9 cellular contexts compared by ENCODE assay signal in the genomic region with DNA sequence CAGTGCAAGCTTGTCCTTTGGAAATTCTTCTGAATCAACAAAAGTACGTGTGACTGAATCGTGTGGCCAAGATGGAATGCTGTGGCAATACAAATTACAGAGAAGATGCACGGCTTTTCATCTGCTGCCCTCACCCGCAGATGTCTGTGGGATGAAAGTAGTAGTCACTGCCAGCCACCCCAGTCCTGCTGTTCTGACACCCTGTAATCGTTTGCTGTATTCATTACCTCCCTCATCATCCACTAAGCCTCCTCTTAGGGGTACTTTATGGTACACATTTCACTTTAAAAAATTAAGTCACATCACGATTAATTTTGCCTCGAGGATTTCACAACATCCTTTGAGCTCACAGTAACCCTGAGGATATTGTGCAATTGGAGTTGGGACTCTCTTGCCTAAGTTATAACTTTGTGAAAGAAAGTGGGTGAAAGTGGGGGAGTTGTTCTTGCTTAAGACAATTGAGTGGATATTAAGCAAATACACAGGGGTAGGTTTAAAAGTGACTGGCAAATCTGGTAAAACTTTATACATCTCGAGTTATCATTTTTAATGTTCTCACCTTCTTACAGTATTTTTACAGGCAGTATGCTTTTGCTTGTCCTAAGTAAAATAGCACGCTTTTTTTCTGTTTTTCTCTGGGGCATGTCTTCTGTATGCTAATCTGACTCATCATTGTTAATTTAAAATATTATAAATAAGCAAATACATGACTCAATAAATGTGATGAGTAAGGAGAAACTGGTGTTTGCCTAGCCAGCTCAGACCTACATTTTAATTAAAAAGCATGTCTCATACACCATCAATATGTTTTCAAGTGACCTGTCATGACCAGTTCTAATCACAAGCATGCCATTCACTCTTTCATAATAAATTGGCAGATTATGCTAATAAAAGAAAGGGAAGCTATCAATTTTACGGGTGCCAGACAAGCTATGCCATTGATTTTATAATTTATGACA.
DNase-seq lines count a peak whose midpoint lies in the region; ATAC-seq and TF ChIP-seq lines count a peak whose summit lies in the region.
"Had no signal": no experiment of that assay in that cellular context is flagged by ENCODE, and none has a peak within 500 bp of the region (broad histone marks: within the 10 kb centered on the region; RNA-seq: fewer than 3 reads in every experiment).

No MANE protein-coding gene starts in this region.

- H3K9me3 ChIP-seq in mucosa of descending colon: no peaks in the 10 kb centered on the region

- H3K27ac ChIP-seq in coronary artery: peak overlapping the region in 1 of 2 donors; percentile 83

- peak; percentile 28 for DNase-seq in ACHN
- peak; percentile 14 for DNase-seq in NCI-H1417 treated with DMSO at 0.1 percent for 48 hours (lab: John Stamatoyannopoulos, UW)
- no peak for DNase-seq in coronary artery (ENCODE audit: low spot score)
- no peak for DNase-seq in mucosa of descending colon
- no peak for DNase-seq in activated naive CD4-positive, alpha-beta T cell treated with anti-CD3 and anti-CD28 coated beads, Interleukin-2, amount 50 U/mL, for 16 hours
- no peak for DNase-seq in activated CD4-positive, alpha-beta T cell treated with anti-CD3 and anti-CD28 coated beads, Interleukin-2, amount 50 U/mL, for 4 hours
- DNase-seq: activated B cell treated with CpG ODN at 0.5 μM for 24 hours had no signal

- in situ Hi-C loops in ACHN (cut with HindIII; ENCODE audit: low pct_ligation_motif_present, low pct_unique_long_range_greater_than_20kb, low sequenced_read_pairs): no loop called here

- no peaks in the 10 kb centered on the region for H3K4me1 ChIP-seq in mucosa of descending colon (ENCODE audit: low read depth)

- intact Hi-C loops in mucosa of descending colon (cut with DNase I, micrococcal nuclease): no loop called here

- H3K4me3 ChIP-seq in coronary artery (peak overlapping the region; percentile 62), mucosa of descending colon (no peak overlapping the region)

- ATAC-seq in mucosa of descending colon: peak; percentile 47
- no peak for ATAC-seq in GM18907 (IDR thresholded peaks at IDR 0.05; ENCODE audit: unreplicated experiment)
- no peak for ATAC-seq in HG02884 (IDR thresholded peaks at IDR 0.05; ENCODE audit: unreplicated experiment)

- no peaks in the 10 kb centered on the region for H3K36me3 ChIP-seq in mucosa of descending colon (ENCODE audit: low read depth)

- TF ChIP-seq CTCF in coronary artery (IDR thresholded peaks at IDR 0.05) (no peak), mucosa of descending colon (IDR thresholded peaks at IDR 0.05) (no peak)

Comparison
In these comparisons a context has a peak if more than half of its experiments do, and no peak if none do; other contexts are left out.
1. DNase-seq: peak in ACHN (single experiment) and NCI-H1417 treated with DMSO at 0.1 percent for 48 hours (single experiment); none in coronary artery (single experiment), mucosa of descending colon (0 of 3), activated naive CD4-positive, alpha-beta T cell treated with anti-CD3 and anti-CD28 coated beads, Interleukin-2, amount 50 U/mL, for 16 hours (single experiment) and activated CD4-positive, alpha-beta T cell treated with anti-CD3 and anti-CD28 coated beads, Interleukin-2, amount 50 U/mL, for 4 hours (0 of 2).